ENCODE assay signal across 14 cellular contexts in genomic region chr9:122227576-122227903, GRCh38. TPM values are rescaled to one million over a fixed set of nuclear protein-coding genes. Genes with fewer than 3 reads are reported as not detected.
DNase-seq lines count a peak whose midpoint lies in the region; ATAC-seq and TF ChIP-seq lines count a peak whose summit lies in the region.
"Had no signal": no experiment of that assay in that cellular context is flagged by ENCODE, and none has a peak within 500 bp of the region (broad histone marks: within the 10 kb centered on the region; RNA-seq: fewer than 3 reads in every experiment).

No MANE protein-coding gene starts in this region.

- H3K4me3 ChIP-seq in endodermal cell (ENCODE audit: low read length) = peak overlapping the region; percentile 58
- peak overlapping the region; percentile 22 to 57 (median 44) for H3K4me3 ChIP-seq in gastrocnemius medialis

- H3K4me3 Mint-ChIP-seq in IgD-negative memory B cell (peak overlapping the region in 3 of 4 donors; percentile 47 to 75 (median 63)), endodermal cell (no peak overlapping the region)
- H3K4me3 Mint-ChIP-seq: activated CD4-positive, alpha-beta T cell treated with anti-CD3 and anti-CD28 coated beads, Interleukin-2, amount 10 ng/mL, durations not matched to agents 7 days and 5 days had no signal

- no peak for TF ChIP-seq CTCF in endodermal cell (conservative IDR thresholded peaks at IDR 0.05)
- no peak for TF ChIP-seq CTCF in gastrocnemius medialis (IDR thresholded peaks at IDR 0.05 in 4 of 5, conservative IDR thresholded peaks at IDR 0.05 in 1 of 5)

- H3K36me3 ChIP-seq in endodermal cell (ENCODE audit: control insufficient read depth, insufficient read depth, low read length) = no peaks in the 10 kb centered on the region
- no peaks in the 10 kb centered on the region for H3K36me3 ChIP-seq in gastrocnemius medialis

- DNase-seq in NCI-H524 (lab: John Stamatoyannopoulos, UW) = peak; percentile 20 to 45
- DNase-seq in NCI-H524 treated with DMSO at 0.1 percent for 48 hours (lab: John Stamatoyannopoulos, UW) = no peak
- DNase-seq in endodermal cell = no peak
- no peak for DNase-seq in gastrocnemius medialis
- DNase-seq in NCI-H69 (lab: John Stamatoyannopoulos, UW) = no peak
- no peak for DNase-seq in UCSD-AML1 (lab: John Stamatoyannopoulos, UW; ENCODE audit: unreplicated experiment)
- DNase-seq: activated CD4-positive, alpha-beta T cell treated with anti-CD3 and anti-CD28 coated beads, Interleukin-2, amount 10 ng/mL, durations not matched to agents 7 days and 5 days; cortex of kidney; EL; NCI-H774 had no signal

- intact Hi-C loops in gastrocnemius medialis (cut with DNase I; ENCODE audit: low total_unique reads) = no loop called here

- H3K27me3 Mint-ChIP-seq in IgD-negative memory B cell (peaks cover 44% of the 10 kb centered on the region), endodermal cell (ENCODE audit: insufficient read depth) (peaks cover 56% of the 10 kb centered on the region)

- H3K9me3 Mint-ChIP-seq in IgD-negative memory B cell (no peaks in the 10 kb centered on the region), endodermal cell (peaks cover 9% of the 10 kb centered on the region)
- H3K9me3 Mint-ChIP-seq: activated CD4-positive, alpha-beta T cell treated with anti-CD3 and anti-CD28 coated beads, Interleukin-2, amount 10 ng/mL, durations not matched to agents 7 days and 5 days; activated naive CD4-positive, alpha-beta T cell treated with anti-CD3 and anti-CD28 coated beads, Interleukin-2, amount 50 U/mL, for 72 hours had no signal

- H3K4me1 Mint-ChIP-seq in IgD-negative memory B cell (no peaks in the 10 kb centered on the region), endodermal cell (peaks cover 8% of the 10 kb centered on the region)
- H3K4me1 Mint-ChIP-seq: activated CD4-positive, alpha-beta T cell treated with anti-CD3 and anti-CD28 coated beads, Interleukin-2, amount 10 ng/mL, durations not matched to agents 7 days and 5 days had no signal

- H3K27ac Mint-ChIP-seq in IgD-negative memory B cell (no peak overlapping the region), endodermal cell (no peak overlapping the region)
- H3K27ac Mint-ChIP-seq: activated CD4-positive, alpha-beta T cell treated with anti-CD3 and anti-CD28 coated beads, Interleukin-2, amount 10 ng/mL, durations not matched to agents 7 days and 5 days; activated naive CD4-positive, alpha-beta T cell treated with anti-CD3 and anti-CD28 coated beads, Interleukin-2, amount 50 U/mL, for 72 hours had no signal

- H3K36me3 Mint-ChIP-seq in IgD-negative memory B cell (no peaks in the 10 kb centered on the region), endodermal cell (ENCODE audit: low read depth) (peaks cover 2% of the 10 kb centered on the region)
- H3K36me3 Mint-ChIP-seq: activated naive CD4-positive, alpha-beta T cell treated with anti-CD3 and anti-CD28 coated beads, Interleukin-2, amount 50 U/mL, for 72 hours had no signal

- H3K27ac ChIP-seq in endodermal cell (ENCODE audit: low read depth, low read length) = no peak overlapping the region
- no peak overlapping the region for H3K27ac ChIP-seq in gastrocnemius medialis
- H3K27ac ChIP-seq: parathyroid adenoma had no signal

- ATAC-seq in gastrocnemius medialis (no peak), GM19328 (IDR thresholded peaks at IDR 0.05; ENCODE audit: unreplicated experiment) (no peak)

- H3K27me3 ChIP-seq in endodermal cell (ENCODE audit: control insufficient read depth, insufficient read depth, low read length, poor library complexity, severe bottlenecking) (peaks cover 99% of the 10 kb centered on the region), gastrocnemius medialis (peaks cover 56 to 69% (median 60%) of the 10 kb centered on the region in 3 donors)

- H3K9ac ChIP-seq in endodermal cell (ENCODE audit: extremely low read depth, low read length, poor library complexity, severe bottlenecking) = no peak overlapping the region
- H3K9ac ChIP-seq: parathyroid adenoma had no signal

- H3K4me1 ChIP-seq in endodermal cell (ENCODE audit: control insufficient read depth, insufficient read depth, low read length) (no peaks in the 10 kb centered on the region), gastrocnemius medialis (peaks cover 0 to 19% of the 10 kb centered on the region in 2 donors)
- H3K4me1 ChIP-seq: parathyroid adenoma had no signal

- WGBS in endodermal cell (ENCODE audit: insufficient coverage in 1 of 2, insufficient read length in 1 of 2), 2 experiments = 0 to 5% methylated on average over 3 to 9 of the region's 10 CpGs

- in situ Hi-C loops in gastrocnemius medialis (cut with MboI; ENCODE audit: low sequenced_read_pairs in 4 of 4) = no loop called here

- H3K9me3 ChIP-seq in endodermal cell (ENCODE audit: control insufficient read depth, low read length) (no peaks in the 10 kb centered on the region), gastrocnemius medialis (no peaks in the 10 kb centered on the region)

- TF ChIP-seq POLR2A in gastrocnemius medialis (IDR thresholded peaks at IDR 0.05) = no peak

RNA-seq across cellular contexts. Expression of gene LHX6, which starts 1.2 kb away (rescaled TPM):
- not detected for polyA plus RNA-seq in IgD-negative memory B cell
- under 1 TPM in 1 of 2 donors, not detected in 1; 0.37 TPM for total RNA-seq in endodermal cell
- polyA plus RNA-seq in endodermal cell (2013, experiment 1 of 2) = 1.1 TPM
- 0.70 TPM for polyA plus RNA-seq in endodermal cell (2013, experiment 2 of 2)
- total RNA-seq in gastrocnemius medialis = 1 to 10 TPM in 3 of 4 donors, under 1 TPM in 1; 0.83 to 4.5 (median 1.7) TPM
- total RNA-seq: activated CD4-positive, alpha-beta T cell treated with anti-CD3 and anti-CD28 coated beads, Interleukin-2, amount 10 ng/mL, durations not matched to agents 7 days and 5 days had no signal

RNA-seq across cellular contexts. Expression of gene RBM18, which starts 37.1 kb away (rescaled TPM):
- polyA plus RNA-seq in IgD-negative memory B cell = 19.0 TPM
- total RNA-seq in endodermal cell = 10 to 100 TPM; 15.7 to 17.3 TPM
- 23.0 TPM for polyA plus RNA-seq in endodermal cell (2013, experiment 1 of 2)
- polyA plus RNA-seq in endodermal cell (2013, experiment 2 of 2) = 19.6 TPM
- 10 to 100 TPM; 10.6 to 26.6 (median 21.8) TPM for total RNA-seq in gastrocnemius medialis

RNA-seq across cellular contexts. Expression of gene MRRF, which starts 37.1 kb away (rescaled TPM):
- polyA plus RNA-seq in IgD-negative memory B cell = 26.2 TPM
- total RNA-seq in endodermal cell (10 to 100 TPM; 25.8 to 27.6 TPM), gastrocnemius medialis (10 to 100 TPM; 33.2 to 55.7 (median 47.2) TPM)
- polyA plus RNA-seq in endodermal cell (2013, experiment 1 of 2) = 31.8 TPM
- 27.9 TPM for polyA plus RNA-seq in endodermal cell (2013, experiment 2 of 2)

Comparison
In these comparisons a context has a peak if more than half of its experiments do, and no peak if none do; other contexts are left out.
1. DNase-seq: peak in NCI-H524 (2 of 2); none in NCI-H524 treated with DMSO at 0.1 percent for 48 hours (single experiment), endodermal cell (single experiment), gastrocnemius medialis (0 of 2), NCI-H69 (single experiment) and UCSD-AML1 (single experiment).